ENCODE assay signal across 1 cellular context in genomic region chr11:104956528-104956927, GRCh38.
TF ChIP-seq lines count a peak whose summit lies in the region.

No MANE protein-coding gene starts in this region.

TF ChIP-seq in K562, 482 proteins besides CTCF, POLR2A, EP300 and RAD21:
- TF ChIP-seq ZNF232 (CRISPR knock-in tag; IDR thresholded peaks at IDR 0.05), result no peak
- no peak for TF ChIP-seq FOXP1 (CRISPR knock-in tag; IDR thresholded peaks at IDR 0.05)
- TF ChIP-seq MBD2 (IDR thresholded peaks at IDR 0.05; ENCODE audit: borderline replicate concordance, low read depth), result no peak
- TF ChIP-seq CEBPB (tag; IDR thresholded peaks at IDR 0.05), result peak; percentile 64
- TF ChIP-seq CEBPG (CRISPR knock-in tag; IDR thresholded peaks at IDR 0.05), result 0 out of 2 replicates have a peak, but pooled peaks have one; percentile 14
- peak; percentile 51 to 91 for TF ChIP-seq CEBPG (tag; conservative IDR thresholded peaks at IDR 0.05 in 1 of 2, IDR thresholded peaks at IDR 0.05 in 1 of 2)
